Comparison of ENCODE assay signal across 28 cellular contexts in the genomic region with DNA sequence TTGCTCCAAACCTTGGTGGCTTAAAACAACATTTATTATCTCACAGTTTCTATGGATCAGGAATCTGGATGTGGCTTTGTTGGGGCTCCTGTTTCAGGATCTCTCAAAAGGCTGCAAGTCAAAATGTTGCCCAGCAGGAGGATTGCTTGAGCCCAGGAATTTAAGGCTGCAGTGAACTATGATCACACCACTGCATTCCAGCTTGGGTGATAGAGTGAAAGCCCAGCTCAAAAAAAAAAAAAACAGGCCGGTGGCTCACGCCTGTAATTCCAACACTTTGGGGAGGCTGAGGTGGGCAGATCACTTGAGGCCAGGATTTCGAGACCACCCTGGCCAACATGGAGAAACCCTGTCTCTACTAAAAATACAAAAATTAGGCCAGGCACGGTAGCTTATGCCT.
"Had no signal": no experiment of that assay in that cellular context is flagged by ENCODE, and none has a peak within 500 bp of the region (broad histone marks: within the 10 kb centered on the region; RNA-seq: fewer than 3 reads in every experiment).

No MANE protein-coding gene starts in this region.

- H3K27ac ChIP-seq: breast epithelium, epithelial cell of prostate, tibial nerve, WERI-Rb-1 had no signal

- H3K9me3 Mint-ChIP-seq: activated CD4-positive, alpha-beta T cell treated with anti-CD3 and anti-CD28 coated beads, Interleukin-2, amount 10 ng/mL, durations not matched to agents 24 days and 14 days; activated naive CD4-positive, alpha-beta T cell treated with anti-CD3 and anti-CD28 coated beads, Interleukin-2, amount 50 U/mL, for 24 hours; activated naive CD8-positive, alpha-beta T cell treated with anti-CD3 and anti-CD28 coated beads, Interleukin-2, amount 50 U/mL, for 24 hours; activated T-helper 2 cell treated with anti-CD3 and anti-CD28 coated beads, Interferon-gamma antibody, Interleukin-2, Interleukin-4, amounts not matched to agents 10 μg/mL and 5 μg/mL and 100 μg/mL, durations not matched to agents 14 hours and 24 hours and 36 hours; central memory CD8-positive, alpha-beta T cell; naive thymus-derived CD8-positive, alpha-beta T cell; neural crest cell; T-helper 1 cell treated with Interleukin-12 subunit alpha and Interleukin-12 subunit beta and Interleukin-4 antibody, amounts not matched to agents 30 μg/mL and 1 μg/mL, for 36 hours had no signal

- H3K36me3 ChIP-seq: breast epithelium, tibial nerve, WERI-Rb-1 had no signal

- H3K27me3 ChIP-seq: breast epithelium, tibial nerve had no signal

- ATAC-seq: activated CD8-positive, alpha-beta memory T cell treated with anti-CD3 and anti-CD28 coated beads, Interleukin-2, amount 10 ng/mL, durations not matched to agents 7 days and 5 days; activated CD8-positive, alpha-beta T cell treated with anti-CD3 and anti-CD28 coated beads, Interleukin-2, amount 10 ng/mL, durations not matched to agents 7 days and 5 days; activated naive CD8-positive, alpha-beta T cell treated with anti-CD3 and anti-CD28 coated beads, Interleukin-2, amount 50 U/mL, for 24 hours; left colon; naive thymus-derived CD8-positive, alpha-beta T cell; right cardiac atrium had no signal

- H3K27me3 Mint-ChIP-seq: activated CD4-positive, alpha-beta T cell treated with anti-CD3 and anti-CD28 coated beads, Interleukin-2, amount 10 ng/mL, durations not matched to agents 24 days and 14 days; activated CD8-positive, alpha-beta memory T cell treated with anti-CD3 and anti-CD28 coated beads, Interleukin-2, amount 10 ng/mL, durations not matched to agents 7 days and 5 days; activated naive CD8-positive, alpha-beta T cell treated with anti-CD3 and anti-CD28 coated beads, Interleukin-2, amount 50 U/mL, for 24 hours; central memory CD8-positive, alpha-beta T cell had no signal

- H3K36me3 Mint-ChIP-seq: activated CD8-positive, alpha-beta memory T cell treated with anti-CD3 and anti-CD28 coated beads, Interleukin-2, amount 10 ng/mL, durations not matched to agents 7 days and 5 days; activated naive CD4-positive, alpha-beta T cell treated with anti-CD3 and anti-CD28 coated beads, Interleukin-2, amount 50 U/mL, for 24 hours had no signal

- H3K4me3 Mint-ChIP-seq: activated CD4-positive, alpha-beta T cell treated with anti-CD3 and anti-CD28 coated beads, Interleukin-2, amount 10 ng/mL, durations not matched to agents 24 days and 14 days; activated CD8-positive, alpha-beta memory T cell treated with anti-CD3 and anti-CD28 coated beads, Interleukin-2, amount 10 ng/mL, durations not matched to agents 7 days and 5 days; activated CD8-positive, alpha-beta T cell treated with anti-CD3 and anti-CD28 coated beads, Interleukin-2, amount 10 ng/mL, durations not matched to agents 7 days and 5 days; activated naive CD4-positive, alpha-beta T cell treated with anti-CD3 and anti-CD28 coated beads, Interleukin-2, amount 50 U/mL, for 24 hours; activated naive CD8-positive, alpha-beta T cell treated with anti-CD3 and anti-CD28 coated beads, Interleukin-2, amount 50 U/mL, for 24 hours; central memory CD8-positive, alpha-beta T cell; naive thymus-derived CD8-positive, alpha-beta T cell; neural crest cell; T-helper 1 cell treated with Interleukin-12 subunit alpha and Interleukin-12 subunit beta and Interleukin-4 antibody, amounts not matched to agents 30 μg/mL and 1 μg/mL, for 36 hours had no signal

- DNase-seq: activated CD4-positive, alpha-beta T cell treated with anti-CD3 and anti-CD28 coated beads, Interleukin-2, amount 10 ng/mL, durations not matched to agents 24 days and 14 days; activated CD4-positive, CD25-positive, alpha-beta regulatory T cell treated with anti-CD3 and anti-CD28 coated beads, Interleukin-2, amount 50 U/mL, for 72 hours; activated CD8-positive, alpha-beta memory T cell treated with anti-CD3 and anti-CD28 coated beads, Interleukin-2, amount 10 ng/mL, durations not matched to agents 7 days and 5 days; activated CD8-positive, alpha-beta T cell treated with anti-CD3 and anti-CD28 coated beads, Interleukin-2, amount 10 ng/mL, durations not matched to agents 7 days and 5 days; activated naive CD8-positive, alpha-beta T cell treated with anti-CD3 and anti-CD28 coated beads, Interleukin-2, amount 50 U/mL, for 24 hours; activated T-cell treated with anti-CD3 and anti-CD28 coated beads, Interleukin-2, amount 50 U/mL, for 48 hours; amygdala; dermis blood vessel endothelial cell; effector CD4-positive, alpha-beta T cell; kidney; left colon; midbrain; naive thymus-derived CD8-positive, alpha-beta T cell; occipital lobe; posterior cingulate gyrus; right cardiac atrium; stimulated activated CD4-positive, alpha-beta T cell treated with anti-CD3 and anti-CD28 coated beads, Interleukin-2, amount 100 ng/mL, for 48 hours; stimulated activated naive CD4-positive, alpha-beta T cell treated with Interleukin-2 at 50 U/mL for 16 hours; T-helper 9 cell; WERI-Rb-1 had no signal

- H3K4me1 Mint-ChIP-seq: activated CD4-positive, alpha-beta T cell treated with anti-CD3 and anti-CD28 coated beads, Interleukin-2, amount 10 ng/mL, durations not matched to agents 24 days and 14 days; activated CD8-positive, alpha-beta memory T cell treated with anti-CD3 and anti-CD28 coated beads, Interleukin-2, amount 10 ng/mL, durations not matched to agents 7 days and 5 days; activated naive CD4-positive, alpha-beta T cell treated with anti-CD3 and anti-CD28 coated beads, Interleukin-2, amount 50 U/mL, for 24 hours; activated naive CD8-positive, alpha-beta T cell treated with anti-CD3 and anti-CD28 coated beads, Interleukin-2, amount 50 U/mL, for 24 hours; central memory CD8-positive, alpha-beta T cell; naive thymus-derived CD8-positive, alpha-beta T cell; neural crest cell had no signal

- H3K9me3 ChIP-seq: breast epithelium, tibial nerve had no signal

- H3K27ac Mint-ChIP-seq: activated CD4-positive, alpha-beta T cell treated with anti-CD3 and anti-CD28 coated beads, Interleukin-2, amount 10 ng/mL, durations not matched to agents 24 days and 14 days; activated CD8-positive, alpha-beta memory T cell treated with anti-CD3 and anti-CD28 coated beads, Interleukin-2, amount 10 ng/mL, durations not matched to agents 7 days and 5 days; activated CD8-positive, alpha-beta T cell treated with anti-CD3 and anti-CD28 coated beads, Interleukin-2, amount 10 ng/mL, durations not matched to agents 7 days and 5 days; activated naive CD4-positive, alpha-beta T cell treated with anti-CD3 and anti-CD28 coated beads, Interleukin-2, amount 50 U/mL, for 24 hours; activated naive CD8-positive, alpha-beta T cell treated with anti-CD3 and anti-CD28 coated beads, Interleukin-2, amount 50 U/mL, for 24 hours; activated T-helper 2 cell treated with anti-CD3 and anti-CD28 coated beads, Interferon-gamma antibody, Interleukin-2, Interleukin-4, amounts not matched to agents 10 μg/mL and 5 μg/mL and 100 μg/mL, durations not matched to agents 14 hours and 24 hours and 36 hours; naive thymus-derived CD8-positive, alpha-beta T cell; T-helper 1 cell treated with Interleukin-12 subunit alpha and Interleukin-12 subunit beta and Interleukin-4 antibody, amounts not matched to agents 30 μg/mL and 1 μg/mL, for 36 hours had no signal

- H3K4me3 ChIP-seq: breast epithelium, tibial nerve had no signal

- H3K4me1 ChIP-seq: breast epithelium, tibial nerve had no signal
